26 cellular contexts compared by ENCODE assay signal in the genomic region with DNA sequence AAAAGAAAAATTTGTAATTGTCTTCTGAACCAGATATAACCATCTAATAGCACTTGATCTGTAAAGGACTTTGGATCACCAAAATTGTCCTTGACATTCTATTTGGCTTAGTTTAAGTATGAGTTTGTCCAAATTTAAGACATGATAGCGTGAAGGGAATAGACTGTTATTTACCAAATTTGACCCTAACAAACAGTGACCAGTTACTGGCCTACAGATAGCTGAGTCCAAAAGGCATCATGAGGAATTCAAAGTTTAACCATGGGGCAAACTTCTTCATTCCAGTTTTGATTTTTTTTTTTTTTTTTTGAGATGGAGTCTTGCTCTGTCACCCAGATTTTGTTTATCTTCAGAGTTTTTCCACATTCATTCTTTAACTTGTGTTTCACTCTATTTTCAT. TPM values are rescaled to one million over a fixed set of nuclear protein-coding genes. Genes with fewer than 3 reads are reported as not detected.
DNase-seq lines count a peak whose midpoint lies in the region; ATAC-seq, FAIRE-seq and TF ChIP-seq lines count a peak whose summit lies in the region.
"Had no signal": no experiment of that assay in that cellular context is flagged by ENCODE, and none has a peak within 500 bp of the region (broad histone marks: within the 10 kb centered on the region; RNA-seq: fewer than 3 reads in every experiment).

No MANE protein-coding gene starts in this region.

- BruUV-seq in HepG2 (replicated peaks; lab: Mats Ljungman, UMichigan) (no TSS peak), mammary epithelial cell (replicated peaks; lab: Mats Ljungman, UMichigan) (no TSS peak)

- peaks cover 58% of the 10 kb centered on the region for H3K79me2 ChIP-seq in HepG2 (ENCODE audit: insufficient read depth, low read length)
- H3K79me2 ChIP-seq in mammary epithelial cell (ENCODE audit: insufficient read depth, low read length): peaks cover 90% of the 10 kb centered on the region

- H3K9me3 ChIP-seq in HepG2 (ENCODE audit: low read length) (no peaks in the 10 kb centered on the region), left ventricle myocardium inferior (replicated peaks) (no peaks in the 10 kb centered on the region), mammary epithelial cell (replicated peaks; ENCODE audit: insufficient read depth, low read length) (no peaks in the 10 kb centered on the region)
- H3K9me3 ChIP-seq: A549, Peyer's patch had no signal

- H2AFZ ChIP-seq in HepG2 (ENCODE audit: low read length): no peak overlapping the region
- H2AFZ ChIP-seq in mammary epithelial cell (ENCODE audit: low read depth, low read length): no peak overlapping the region

- H3K4me3 Mint-ChIP-seq in HFFc6: no peak overlapping the region
- H3K4me3 Mint-ChIP-seq in WTC11: no peak overlapping the region
- no peak overlapping the region for H3K4me3 Mint-ChIP-seq in stimulated activated memory B cell treated with anti-CD40 and anti-IgM and Interleukin-4, amounts not matched to agents 10 μg/mL and 1 μg/mL and 100 μg/mL, for 72 hours
- H3K4me3 Mint-ChIP-seq: CD4-positive, alpha-beta memory T cell had no signal

- intact Hi-C loops in HepG2 (cut with micrococcal nuclease; ENCODE audit: unreplicated experiment): no loop called here
- intact Hi-C loops in left ventricle myocardium inferior (cut with micrococcal nuclease): no loop called here
- intact Hi-C loops in mammary epithelial cell (cut with micrococcal nuclease): no loop called here

- H3K4me3 ChIP-seq in HepG2 (replicated peaks in 1 of 3; ENCODE audit: insufficient read depth in 1 of 3, low read depth in 2 of 3, low read length in 3 of 3): no peak overlapping the region
- no peak overlapping the region for H3K4me3 ChIP-seq in left ventricle myocardium inferior
- no peak overlapping the region for H3K4me3 ChIP-seq in mammary epithelial cell (replicated peaks in 1 of 3; ENCODE audit: insufficient read depth in 1 of 3, low read depth in 2 of 3, low read length in 3 of 3)
- H3K4me3 ChIP-seq: A549, K562, Peyer's patch had no signal

- CTCF ChIA-PET in WTC11 (lab: Charles Lee): interaction anchor here (1.2 to 1.4 kb wide), 2 partner anchors 39 to 47 kb away, joined by 5 to 10 read pairs; partner anchors contain the start of gene CLIC4
- CTCF ChIA-PET in HepG2 (lab: Yijun Ruan, JAX; ENCODE audit: low intra/inter-chr PET ratio, low total read pairs): no interaction called here
- CTCF ChIA-PET in mammary epithelial cell (lab: Charles Lee; ENCODE audit: low non-redundant PET): no interaction called here

- H3K9ac ChIP-seq in HepG2 (ENCODE audit: insufficient read depth, low read depth, low read length) (no peak overlapping the region), mammary epithelial cell (ENCODE audit: insufficient read depth, low read length) (no peak overlapping the region)

- no peak for TF ChIP-seq POLR2A in HepG2 (IDR thresholded peaks at IDR 0.05; ENCODE audit: insufficient read depth in 1 of 2, low read depth in 2 of 2, low read length in 2 of 2)

- H3K4me2 ChIP-seq in HepG2 (ENCODE audit: low read depth, low read length) (peak overlapping the region; percentile 7; the same call in 1 of the 2 replicates), mammary epithelial cell (ENCODE audit: insufficient read depth, low read depth, low read length) (no peak overlapping the region)
- H3K4me2 ChIP-seq: A549 had no signal

- H3K27ac ChIP-seq in HepG2 (ENCODE audit: extremely low read length, insufficient read depth, low read length) (no peak overlapping the region), left ventricle myocardium inferior (replicated peaks) (no peak overlapping the region), mammary epithelial cell (ENCODE audit: insufficient read depth, low read depth, low read length) (no peak overlapping the region)
- H3K27ac ChIP-seq: A549, HL-60, Peyer's patch had no signal

- H3K36me3 Mint-ChIP-seq in HFFc6 (ENCODE audit: low read depth) (peaks cover 26% of the 10 kb centered on the region), WTC11 (peaks cover 4% of the 10 kb centered on the region)
- H3K36me3 Mint-ChIP-seq in stimulated activated memory B cell treated with anti-CD40 and anti-IgM and Interleukin-4, amounts not matched to agents 10 μg/mL and 1 μg/mL and 100 μg/mL, for 72 hours: peaks cover 11% of the 10 kb centered on the region
- H3K36me3 Mint-ChIP-seq: CD4-positive, alpha-beta memory T cell had no signal

- H3K9me3 Mint-ChIP-seq in HFFc6 (no peaks in the 10 kb centered on the region), WTC11 (no peaks in the 10 kb centered on the region)
- H3K9me3 Mint-ChIP-seq in stimulated activated memory B cell treated with anti-CD40 and anti-IgM and Interleukin-4, amounts not matched to agents 10 μg/mL and 1 μg/mL and 100 μg/mL, for 72 hours: no peaks in the 10 kb centered on the region
- H3K9me3 Mint-ChIP-seq: CD4-positive, alpha-beta memory T cell had no signal

- no peak for ATAC-seq in WTC11
- ATAC-seq in HepG2: peak; percentile 23; the same call in 1 of the 3 replicates
- ATAC-seq in stimulated activated memory B cell treated with anti-CD40 and anti-IgM and Interleukin-4, amounts not matched to agents 10 μg/mL and 1 μg/mL and 100 μg/mL, for 72 hours: no peak
- ATAC-seq in GM21723 (IDR thresholded peaks at IDR 0.05; ENCODE audit: unreplicated experiment): no peak
- ATAC-seq: A549, K562 had no signal

- dilution Hi-C loops in mammary epithelial cell (cut with HindIII; ENCODE audit: low sequenced_read_pairs): no loop called here

- peak overlapping the region; percentile 38 for H3K27ac Mint-ChIP-seq in HFFc6
- H3K27ac Mint-ChIP-seq in WTC11: peak overlapping the region; percentile 87
- H3K27ac Mint-ChIP-seq in stimulated activated memory B cell treated with anti-CD40 and anti-IgM and Interleukin-4, amounts not matched to agents 10 μg/mL and 1 μg/mL and 100 μg/mL, for 72 hours: peak overlapping the region; percentile 22
- H3K27ac Mint-ChIP-seq: CD4-positive, alpha-beta memory T cell had no signal

- TF ChIP-seq RAD21 in HepG2 (CRISPR knock-in tag; IDR thresholded peaks at IDR 0.05): no peak

- in situ Hi-C loops in HepG2 (cut with HindIII; ENCODE audit: extremely low pct_ligation_motif_present, low pct_unique_long_range_greater_than_20kb) (no loop called here), mammary epithelial cell (cut with MboI; ENCODE audit: low sequenced_read_pairs in 2 of 2) (no loop called here)

- H3K4me1 Mint-ChIP-seq in HFFc6 (ENCODE audit: low read depth): peaks cover 66% of the 10 kb centered on the region
- H3K4me1 Mint-ChIP-seq in WTC11: peaks cover 22% of the 10 kb centered on the region
- peaks cover 28% of the 10 kb centered on the region for H3K4me1 Mint-ChIP-seq in stimulated activated memory B cell treated with anti-CD40 and anti-IgM and Interleukin-4, amounts not matched to agents 10 μg/mL and 1 μg/mL and 100 μg/mL, for 72 hours
- H3K4me1 Mint-ChIP-seq: CD4-positive, alpha-beta memory T cell had no signal

- FAIRE-seq in HepG2 (lab: Jason Lieb, UNC) (no peak), HTR-8/SVneo (lab: Jason Lieb, UNC) (no peak)
- FAIRE-seq: A549, GM18507, H1, K562 had no signal

- TF ChIP-seq EP300 in HepG2 (IDR thresholded peaks at IDR 0.05; ENCODE audit: low read depth in 2 of 2, low read length in 2 of 2) (no peak), HepG2 (CRISPR knock-in tag; IDR thresholded peaks at IDR 0.05; ENCODE audit: borderline replicate concordance) (no peak)

- H3K27me3 ChIP-seq in HepG2 (ENCODE audit: control insufficient read depth in 1 of 2, insufficient read depth in 2 of 2, low read length in 2 of 2) (no peaks in the 10 kb centered on the region), left ventricle myocardium inferior (ENCODE audit: low read depth) (no peaks in the 10 kb centered on the region), mammary epithelial cell (ENCODE audit: insufficient read depth, low read length) (no peaks in the 10 kb centered on the region)
- H3K27me3 ChIP-seq: Peyer's patch had no signal

- H3K4me1 ChIP-seq in HepG2 (ENCODE audit: insufficient read depth, low read length) (peaks cover 39% of the 10 kb centered on the region), left ventricle myocardium inferior (peaks cover 73% of the 10 kb centered on the region), mammary epithelial cell (ENCODE audit: insufficient read depth, low read length) (peaks cover 8% of the 10 kb centered on the region)

- TF ChIP-seq CTCF in HFFc6 (IDR thresholded peaks at IDR 0.05): no peak
- no peak for TF ChIP-seq CTCF in WTC11 (IDR thresholded peaks at IDR 0.05)
- no peak for TF ChIP-seq CTCF in HepG2 (CRISPR knock-in tag; IDR thresholded peaks at IDR 0.05)
- no peak for TF ChIP-seq CTCF in left ventricle myocardium inferior (IDR thresholded peaks at IDR 0.05; ENCODE audit: borderline replicate concordance)
- TF ChIP-seq CTCF in mammary epithelial cell (conservative IDR thresholded peaks at IDR 0.05 in 1 of 2, IDR thresholded peaks at IDR 0.05 in 1 of 2; ENCODE audit: extremely low read depth in 1 of 2, insufficient read depth in 1 of 2, low read depth in 1 of 2, low read length in 2 of 2): no peak

- H4K20me1 ChIP-seq in HepG2 (ENCODE audit: insufficient read depth, low read length) (0 out of 2 replicates have a peak, but pooled peaks cover 4% of the 10 kb centered on the region), mammary epithelial cell (ENCODE audit: insufficient read depth, low read length) (no peaks in the 10 kb centered on the region)

- H3K36me3 ChIP-seq in HepG2 (replicated peaks in 1 of 2; ENCODE audit: control insufficient read depth in 1 of 2, insufficient read depth in 2 of 2, low read length in 2 of 2) (peaks cover 0 to 3% of the 10 kb centered on the region in 2 experiments; a peak in 1 of 5 replicates), left ventricle myocardium inferior (no peaks in the 10 kb centered on the region), mammary epithelial cell (ENCODE audit: insufficient read depth, low read length) (peaks cover 4% of the 10 kb centered on the region)
- H3K36me3 ChIP-seq: Peyer's patch had no signal

- H3K27me3 Mint-ChIP-seq in HFFc6 (ENCODE audit: insufficient read depth): peaks cover 4% of the 10 kb centered on the region; the same call in 1 of the 2 replicates
- no peaks in the 10 kb centered on the region for H3K27me3 Mint-ChIP-seq in WTC11 (ENCODE audit: low read depth)
- no peaks in the 10 kb centered on the region for H3K27me3 Mint-ChIP-seq in stimulated activated memory B cell treated with anti-CD40 and anti-IgM and Interleukin-4, amounts not matched to agents 10 μg/mL and 1 μg/mL and 100 μg/mL, for 72 hours

- POLR2A ChIA-PET in WTC11 (lab: Charles Lee): no interaction called here
- POLR2A ChIA-PET in HepG2 (lab: Yijun Ruan, JAX): interaction anchor here (1.2 kb wide), 1 partner anchor 38 kb away, joined by 3 read pairs; the partner anchor contains the start of gene CLIC4

- 42% methylated on average over 1 of the region's 1 CpG for WGBS in HepG2 (ENCODE audit: low lambda C conversion rate)
- 100% methylated on average over 1 of the region's 1 CpG for WGBS in mammary epithelial cell (ENCODE audit: low coverage, missing lambda C conversion rate)

- DNase-seq in HFFc6 (no peak), WTC11 (ENCODE audit: low spot score) (no peak), HepG2 (ENCODE audit: low spot score) (peak; percentile 17), left ventricle myocardium inferior (no peak), HTR-8/SVneo (ENCODE audit: insufficient read length, low spot score) (no peak), mammary epithelial cell (no peak)
- DNase-seq: C1 segment of cervical spinal cord; CD4-positive, alpha-beta memory T cell; COR-L47; DMS53; HCEC 1CT; MV-4-11; NCI-H1105; NCI-H1694; NCI-H2029 treated with DMSO at 0.1 percent for 48 hours; NCI-H69; OCI-M1; Peyer's patch; SHP77 treated with DMSO at 0.1 percent for 48 hours had no signal

RNA-seq across cellular contexts. Expression of gene CLIC4, which starts 38.5 kb away (rescaled TPM):
- 100 to 1,000 TPM; 517 to 729 (median 548) TPM for total RNA-seq in HFFc6 (2021; fragmentation: NEBNext Ultra II Directional; extraction: Animal tissue kit (Norgen Biotek cat#: 25700))
- total RNA-seq in WTC11 (2021) (248 to 262 TPM (median 260 TPM) in 3 replicates), HepG2 (2016; rRNA removed; fragmentation: Illumina TruSeq; extraction: Trizol) (77.4 and 120 TPM in 2 replicates), left ventricle myocardium inferior (325 TPM), mammary epithelial cell (100 to 1,000 TPM; 212 to 547 TPM)
- 5.2 and 5.7 TPM in 2 replicates for total RNA-seq in HepG2 (2016; cell fraction: cytosol; rRNA removed; fragmentation: Illumina TruSeq; extraction: Trizol; ENCODE audit: low read depth)
- 79.6 and 107 TPM in 2 replicates for total RNA-seq in HepG2 (2016; cell fraction: insoluble cytoplasmic fraction; rRNA removed; fragmentation: Illumina TruSeq; extraction: Trizol)
- 27.3 and 32.5 TPM in 2 replicates for total RNA-seq in HepG2 (2016; cell fraction: membrane; rRNA removed; fragmentation: Illumina TruSeq; extraction: Trizol)
- total RNA-seq in HepG2 (2016; cell fraction: nucleus; rRNA removed; fragmentation: Illumina TruSeq; extraction: Trizol): 53.7 and 61.5 TPM in 2 replicates
- polyA plus RNA-seq in HepG2 (2011; rRNA removed) (19.9 and 23.3 TPM in 2 replicates), mammary epithelial cell (118 TPM)
- polyA plus RNA-seq in HepG2 (2011; cell fraction: cytosol; rRNA removed): 15.6 and 24.0 TPM in 2 replicates
- 8.0 and 12.1 TPM in 2 replicates for polyA plus RNA-seq in HepG2 (2011; cell fraction: nucleus; rRNA removed)
- 51.1 and 58.9 TPM in 2 replicates for polyA plus RNA-seq in HepG2 (2012)
- 5.0 and 5.8 TPM in 2 replicates for polyA plus RNA-seq in HepG2 (2016; cell fraction: cytosol; fragmentation: Illumina TruSeq; extraction: Trizol; ENCODE audit: low read depth)
- 122 and 132 TPM in 2 replicates for polyA plus RNA-seq in HepG2 (2016; cell fraction: insoluble cytoplasmic fraction; fragmentation: Illumina TruSeq; extraction: Trizol; ENCODE audit: low read depth)
- 19.2 and 20.4 TPM in 2 replicates for polyA plus RNA-seq in HepG2 (2016; cell fraction: membrane; fragmentation: Illumina TruSeq; extraction: Trizol; ENCODE audit: low read depth)
- polyA plus RNA-seq in HepG2 (2016; cell fraction: nucleus; fragmentation: Illumina TruSeq; extraction: Trizol; ENCODE audit: insufficient read depth, low read depth): 62.7 and 67.7 TPM in 2 replicates
- polyA minus RNA-seq in HepG2 (2011; rRNA and poly(A)+ RNA removed; ENCODE audit: low replicate concordance): 11.1 and 23.5 TPM in 2 replicates
- polyA minus RNA-seq in HepG2 (2011; cell fraction: cytosol; rRNA and poly(A)+ RNA removed): 41.9 and 45.3 TPM in 2 replicates
- 31.5 and 33.2 TPM in 2 replicates for polyA minus RNA-seq in HepG2 (2011; cell fraction: nucleus; rRNA and poly(A)+ RNA removed)
- polyA minus RNA-seq in mammary epithelial cell: 140 TPM

Comparison
In these comparisons a context has a peak if more than half of its experiments do, and no peak if none do; other contexts are left out.
1. H3K27ac Mint-ChIP-seq: peak in every context shown above with its lines; median percentile 87 in WTC11; 38 in HFFc6; 22 in stimulated activated memory B cell treated with anti-CD40 and anti-IgM and Interleukin-4, amounts not matched to agents 10 μg/mL and 1 μg/mL and 100 μg/mL, for 72 hours.